Comparison of ENCODE assay signal across 8 cellular contexts in genomic region chr6:162728177-162728571, GRCh38. TPM values are rescaled to one million over a fixed set of nuclear protein-coding genes. Genes with fewer than 3 reads are reported as not detected.
A peak's percentile ranks its signal among the peaks of the same experiment; 100 is the strongest.
DNase-seq lines count a peak whose midpoint lies in the region; ATAC-seq and TF ChIP-seq lines count a peak whose summit lies in the region.

No MANE protein-coding gene starts in this region.

- no peaks in the 10 kb centered on the region; the same call in 1 of the 2 replicates for H3K9me2 ChIP-seq in DOHH2 (replicated peaks; ENCODE audit: control insufficient read depth, low read length)

- peaks cover 12% of the 10 kb centered on the region for H3K4me1 Mint-ChIP-seq in T-helper 17 cell

- H3F3A ChIP-seq in DOHH2 (ENCODE audit: control insufficient read depth, insufficient read depth) = 0 out of 2 replicates have a peak, but pooled peaks cover 2% of the 10 kb centered on the region

- H3K36me3 Mint-ChIP-seq in T-helper 17 cell (ENCODE audit: low read depth) = no peaks in the 10 kb centered on the region

- DNase-seq in T-helper 17 cell (no peak), fibroblast of gingiva (ENCODE audit: low read depth) (peak; percentile 4), NCI-H1417 (lab: John Stamatoyannopoulos, UW) (no peak), SW 1271 (lab: John Stamatoyannopoulos, UW) (no peak)

- H3K27me3 ChIP-seq in DOHH2 (ENCODE audit: control insufficient read depth, low read length) (no peaks in the 10 kb centered on the region), rectal smooth muscle tissue (ENCODE audit: control insufficient read depth, insufficient read depth, low read length) (no peaks in the 10 kb centered on the region)

- H3K36me3 ChIP-seq in DOHH2 (ENCODE audit: control insufficient read depth, low read length) (no peaks in the 10 kb centered on the region), rectal smooth muscle tissue (ENCODE audit: control insufficient read depth, insufficient read depth, low read length) (no peaks in the 10 kb centered on the region)

- H3K9me3 ChIP-seq in DOHH2 (ENCODE audit: control insufficient read depth, insufficient read depth, low read length) (no peaks in the 10 kb centered on the region), T-helper 17 cell (ENCODE audit: control insufficient read depth, low read length, poor library complexity, severe bottlenecking) (no peaks in the 10 kb centered on the region)

- peak overlapping the region; percentile 70 for H3K4me2 ChIP-seq in DOHH2 (ENCODE audit: low read length)

- ATAC-seq in T-helper 17 cell = no peak
- ATAC-seq in GM21447 (IDR thresholded peaks at IDR 0.05; ENCODE audit: unreplicated experiment) = no peak
- ATAC-seq in esophagus mucosa = no peak

- no peak for TF ChIP-seq CTCF in DOHH2 (IDR thresholded peaks at IDR 0.05; ENCODE audit: low read depth, low read length, poor library complexity, severe bottlenecking)

- H3K4me3 ChIP-seq in DOHH2 (ENCODE audit: low read length) (peak overlapping the region; percentile 88), rectal smooth muscle tissue (ENCODE audit: low read length) (peak overlapping the region; percentile 75)

- H3K27me3 Mint-ChIP-seq in T-helper 17 cell = no peaks in the 10 kb centered on the region

- H3K4me1 ChIP-seq in DOHH2 (ENCODE audit: control insufficient read depth, low read length) (peaks cover 12% of the 10 kb centered on the region), rectal smooth muscle tissue (ENCODE audit: control insufficient read depth, insufficient read depth, low read length) (peaks cover 2% of the 10 kb centered on the region)

- H3K9ac ChIP-seq in rectal smooth muscle tissue (ENCODE audit: low read length) = peak overlapping the region; percentile 60

- H3K4me3 Mint-ChIP-seq in T-helper 17 cell = peak overlapping the region; percentile 97

- H4K20me1 ChIP-seq in DOHH2 (ENCODE audit: control insufficient read depth, insufficient read depth, low read depth, low read length) = no peaks in the 10 kb centered on the region

- H3K27ac Mint-ChIP-seq in T-helper 17 cell = peak overlapping the region; percentile 94

- H3K27ac ChIP-seq in DOHH2 (ENCODE audit: low read depth, low read length) (no peak overlapping the region), rectal smooth muscle tissue (ENCODE audit: low read depth, low read length) (peak overlapping the region; percentile 75)

- H3K79me2 ChIP-seq in DOHH2 (ENCODE audit: control insufficient read depth, low read length) = no peaks in the 10 kb centered on the region

RNA-seq across cellular contexts. Expression of gene PACRG, which starts 0.4 kb away (rescaled TPM):
- total RNA-seq in T-helper 17 cell = 1 to 10 TPM; 1.6 to 2.0 TPM
- total RNA-seq in esophagus mucosa = 0.76 TPM

RNA-seq across cellular contexts. Expression of gene PRKN, which starts 0.6 kb away (rescaled TPM):
- total RNA-seq in T-helper 17 cell = 1 to 10 TPM; 8.3 to 8.4 TPM
- 2.4 TPM for total RNA-seq in esophagus mucosa
